29 cellular contexts compared by ENCODE assay signal in the genomic region with DNA sequence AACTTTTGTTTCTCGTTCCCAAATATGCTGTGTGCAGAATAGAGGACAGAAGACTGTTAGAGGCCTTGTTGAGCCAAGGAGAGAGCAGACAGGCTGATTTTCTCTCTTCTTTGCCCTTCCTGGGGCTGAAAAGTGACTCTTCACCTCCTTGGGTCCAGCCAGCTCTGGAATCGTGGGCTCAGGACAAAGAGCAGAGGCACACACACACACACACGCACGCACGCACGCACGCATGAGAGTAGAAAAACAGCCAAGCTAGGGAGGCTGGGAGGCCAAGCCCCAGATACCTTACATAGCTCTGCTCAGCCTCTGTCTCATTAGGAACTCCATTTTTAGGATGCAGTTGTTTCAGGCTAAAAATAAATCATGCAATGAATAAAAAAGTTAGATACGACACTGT. TPM values are rescaled to one million over a fixed set of nuclear protein-coding genes. Genes with fewer than 3 reads are reported as not detected.
A peak's percentile ranks its signal among the peaks of the same experiment; 100 is the strongest.
DNase-seq lines count a peak whose midpoint lies in the region; ATAC-seq and TF ChIP-seq lines count a peak whose summit lies in the region.
"Had no signal": no experiment of that assay in that cellular context is flagged by ENCODE, and none has a peak within 500 bp of the region (broad histone marks: within the 10 kb centered on the region; RNA-seq: fewer than 3 reads in every experiment).

A gene (minus strand): TSS at position 166 of the 400 bp plus-strand sequence. CDS start 173 bp downstream, outside the sequence.

- H3K4me1 ChIP-seq in esophagus squamous epithelium (peaks cover 0 to 20% (median 5%) of the 10 kb centered on the region in 3 donors), rectal smooth muscle tissue (ENCODE audit: control insufficient read depth, insufficient read depth, low read length) (peaks cover 5% of the 10 kb centered on the region), uterus (no peaks in the 10 kb centered on the region)
- H3K4me1 ChIP-seq: parathyroid adenoma, Peyer's patch had no signal

- H3K36me3 Mint-ChIP-seq in immature natural killer cell: no peaks in the 10 kb centered on the region
- H3K36me3 Mint-ChIP-seq: mesothelial cell of epicardium, WTC11 had no signal

- 60 to 78% methylated on average over 8 of the region's 8 CpGs for WGBS in esophagus squamous epithelium, 2 donors

- H3K9me3 ChIP-seq in esophagus squamous epithelium (no peaks in the 10 kb centered on the region), uterus (no peaks in the 10 kb centered on the region)
- H3K9me3 ChIP-seq: adrenal gland; BLaER1 treated with 17β-estradiol and CSF1 and Interleukin-3, amounts not matched to agents 10 nM and 100 nM; HAP-1; Peyer's patch; tibial nerve had no signal

- peaks cover 2 to 8% (median 6%) of the 10 kb centered on the region in 3 donors for H3K27me3 Mint-ChIP-seq in immature natural killer cell (ENCODE audit: low read depth in 3 of 3)

- H3K9me3 Mint-ChIP-seq in immature natural killer cell: no peaks in the 10 kb centered on the region
- H3K9me3 Mint-ChIP-seq: activated naive CD4-positive, alpha-beta T cell treated with anti-CD3 and anti-CD28 coated beads for 36 hours; endodermal cell; mesothelial cell of epicardium; stimulated activated naive CD8-positive, alpha-beta T cell treated with anti-CD3 and anti-CD28 coated beads, Interleukin-15, Interleukin-2, amounts not matched to agents 100 ng/mL and 50 ng/mL, for 24 hours; WTC11 had no signal

- peak within 1 kb of the TSS in 3 of 4 donors; percentile 27 to 52 (median 28) for H3K4me3 ChIP-seq in esophagus squamous epithelium
- H3K4me3 ChIP-seq in rectal smooth muscle tissue (ENCODE audit: low read length): peak within 1 kb of the TSS; percentile 40
- H3K4me3 ChIP-seq in uterus: peak within 1 kb of the TSS in 1 of 2 donors; percentile 2
- H3K4me3 ChIP-seq: adrenal gland; BLaER1 treated with 17β-estradiol and CSF1 and Interleukin-3, amounts not matched to agents 10 nM and 100 nM; HAP-1 had no signal

- H3K4me1 Mint-ChIP-seq in immature natural killer cell: no peaks in the 10 kb centered on the region

- H3K27ac ChIP-seq in esophagus squamous epithelium: peak within 1 kb of the TSS; percentile 23 to 75 (median 75)
- peak within 1 kb of the TSS; percentile 78 for H3K27ac ChIP-seq in rectal smooth muscle tissue (ENCODE audit: low read depth, low read length)
- H3K27ac ChIP-seq in uterus: peak within 1 kb of the TSS; percentile 44 to 66
- H3K27ac ChIP-seq: adrenal gland; BLaER1 treated with 17β-estradiol and CSF1 and Interleukin-3, amounts not matched to agents 10 nM and 100 nM; parathyroid adenoma; tibial nerve had no signal

- peak within 1 kb of the TSS; percentile 35 for H3K9ac ChIP-seq in rectal smooth muscle tissue (ENCODE audit: low read length)
- H3K9ac ChIP-seq: BLaER1 treated with 17β-estradiol and CSF1 and Interleukin-3, amounts not matched to agents 10 nM and 100 nM; parathyroid adenoma had no signal

- intact Hi-C loops in esophagus squamous epithelium (cut with DNase I) (loop anchor here (5.0 kb wide), 1 partner anchor 51 kb away; no protein-coding TSS in a partner anchor), left ventricle myocardium superior (cut with micrococcal nuclease) (loop anchor here (10.0 kb wide), 1 partner anchor 54 kb away; no protein-coding TSS in a partner anchor), uterus (cut with DNase I; ENCODE audit: low total_unique reads) (no loop called here)

- ATAC-seq in left ventricle myocardium superior: peak; percentile 86
- no peak for ATAC-seq in GM21367 (IDR thresholded peaks at IDR 0.05; ENCODE audit: unreplicated experiment)
- ATAC-seq: WTC11 had no signal

- H3K27ac Mint-ChIP-seq in immature natural killer cell: no peak within 1 kb of the TSS
- H3K27ac Mint-ChIP-seq: activated naive CD4-positive, alpha-beta T cell treated with anti-CD3 and anti-CD28 coated beads for 36 hours; endodermal cell; mesothelial cell of epicardium; stimulated activated naive CD8-positive, alpha-beta T cell treated with anti-CD3 and anti-CD28 coated beads, Interleukin-15, Interleukin-2, amounts not matched to agents 100 ng/mL and 50 ng/mL, for 24 hours; WTC11 had no signal

- TF ChIP-seq POLR2A in esophagus squamous epithelium (IDR thresholded peaks at IDR 0.05) (peak in 1 of 4 donors; percentile 54), uterus (IDR thresholded peaks at IDR 0.05) (no peak)

- H3K36me3 ChIP-seq in esophagus squamous epithelium (no peaks in the 10 kb centered on the region), rectal smooth muscle tissue (ENCODE audit: control insufficient read depth, insufficient read depth, low read length) (no peaks in the 10 kb centered on the region), uterus (no peaks in the 10 kb centered on the region)
- H3K36me3 ChIP-seq: adrenal gland; BLaER1 treated with 17β-estradiol and CSF1 and Interleukin-3, amounts not matched to agents 10 nM and 100 nM; HAP-1; Peyer's patch; tibial nerve had no signal

- no peak within 1 kb of the TSS for H3K4me3 Mint-ChIP-seq in immature natural killer cell
- H3K4me3 Mint-ChIP-seq: activated naive CD4-positive, alpha-beta T cell treated with anti-CD3 and anti-CD28 coated beads for 36 hours; endodermal cell; mesothelial cell of epicardium; stimulated activated naive CD8-positive, alpha-beta T cell treated with anti-CD3 and anti-CD28 coated beads, Interleukin-15, Interleukin-2, amounts not matched to agents 100 ng/mL and 50 ng/mL, for 24 hours; WTC11 had no signal

- H3K27me3 ChIP-seq in esophagus squamous epithelium (no peaks in the 10 kb centered on the region), rectal smooth muscle tissue (ENCODE audit: control insufficient read depth, insufficient read depth, low read length) (no peaks in the 10 kb centered on the region), uterus (no peaks in the 10 kb centered on the region)
- H3K27me3 ChIP-seq: adrenal gland; BLaER1 treated with 17β-estradiol and CSF1 and Interleukin-3, amounts not matched to agents 10 nM and 100 nM; Peyer's patch; tibial nerve had no signal

- TF ChIP-seq CTCF in esophagus squamous epithelium (IDR thresholded peaks at IDR 0.05) (no peak), uterus (IDR thresholded peaks at IDR 0.05) (no peak)

- DNase-seq in esophagus squamous epithelium (lab: John Stamatoyannopoulos, UW): no peak
- peak; percentile 84 for DNase-seq in left ventricle myocardium superior
- DNase-seq in uterus: peak in 1 of 2 donors; percentile 43
- DNase-seq in Kasumi-1 (lab: John Stamatoyannopoulos, UW): no peak
- no peak for DNase-seq in immature natural killer cell
- DNase-seq: activated CD4-positive, alpha-beta T cell treated with anti-CD3 and anti-CD28 coated beads, Interleukin-2, amount 50 U/mL, for 4 hours; activated naive CD4-positive, alpha-beta T cell treated with anti-CD3 and anti-CD28 coated beads for 36 hours; adrenal gland; COR-L47; DMS53; endodermal cell; GDM1; NCI-H1092; NCI-H2029; NCI-H2227 treated with DMSO at 0.1 percent for 48 hours; Peyer's patch; T1000 had no signal

RNA-seq across cellular contexts. Expression of the gene that starts here (rescaled TPM):
- total RNA-seq in esophagus squamous epithelium: 10 to 100 TPM in 1 of 4 donors, 1 to 10 TPM in 2, under 1 TPM in 1; 0.53 to 21.4 (median 4.1) TPM
- 879 TPM for total RNA-seq in left ventricle myocardium superior
- 10 to 100 TPM in 2 of 4 donors, 1 to 10 TPM in 2; 1.5 to 30.2 (median 7.8) TPM for total RNA-seq in uterus
- polyA plus RNA-seq in immature natural killer cell: not detected
- total RNA-seq: activated naive CD4-positive, alpha-beta T cell treated with anti-CD3 and anti-CD28 coated beads for 36 hours; endodermal cell; HT-29; WTC11 had no signal
- polyA plus RNA-seq: AG04450, neural cell had no signal

Comparison
In these comparisons a context has a peak if more than half of its experiments do, and no peak if none do; other contexts are left out.
1. RNA of the gene that starts here (total RNA-seq): 879 TPM in left ventricle myocardium superior (single experiment); 1.5 to 30.2 TPM in uterus and 0.53 to 21.4 TPM in esophagus squamous epithelium; every median in the first group is over 10 times any median in the second.
2. Peak in every context shown above with its lines, with median percentiles within 50 percentile points of each other: H3K27ac ChIP-seq.